Comparison of ENCODE assay signal across 8 cellular contexts in the genomic region with DNA sequence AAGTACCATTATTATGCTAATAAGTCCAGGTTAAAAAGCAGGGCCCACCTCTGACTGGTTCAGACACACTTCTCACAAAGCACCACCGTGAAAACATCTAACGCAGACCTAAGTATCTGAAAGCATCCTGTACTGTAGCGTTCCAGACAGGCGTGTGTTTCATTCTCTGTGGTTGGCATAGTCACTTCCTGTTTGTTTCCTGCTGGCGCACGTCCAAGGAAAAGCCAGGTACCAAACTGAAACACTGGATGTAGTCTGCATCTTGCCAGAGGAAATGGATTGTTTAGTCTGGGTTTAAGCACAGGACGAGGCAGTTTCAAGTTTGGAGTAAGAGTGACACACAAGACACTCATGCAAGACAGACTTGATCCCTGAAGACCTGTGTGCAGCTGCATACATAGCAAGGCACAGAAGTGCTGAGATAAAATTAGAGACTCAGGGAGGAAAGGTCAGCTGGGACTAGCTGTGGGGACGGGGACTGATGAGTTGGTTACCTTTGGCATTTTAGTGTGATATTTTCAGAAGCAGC. TPM values are rescaled to one million over a fixed set of nuclear protein-coding genes. Genes with fewer than 3 reads are reported as not detected.
DNase-seq lines count a peak whose midpoint lies in the region; ATAC-seq and TF ChIP-seq lines count a peak whose summit lies in the region.

No MANE protein-coding gene starts in this region.

- no peaks in the 10 kb centered on the region; the same call in 1 of the 2 replicates for H4K20me1 ChIP-seq in PC-3 (ENCODE audit: low read length)

- peak overlapping the region; percentile 17; the same call in 1 of the 2 replicates for H3K27ac ChIP-seq in PC-3 (ENCODE audit: low read length)

- peaks cover 53% of the 10 kb centered on the region for H3K4me1 Mint-ChIP-seq in activated T-cell treated with anti-CD3 and anti-CD28 coated beads, Interleukin-2, amount 50 U/mL, for 4 hours (ENCODE audit: low read depth)
- H3K4me1 Mint-ChIP-seq in glutamatergic neuron (ENCODE audit: low read depth, unreplicated experiment), result peaks cover 7% of the 10 kb centered on the region

- H3K79me2 ChIP-seq in PC-3 (ENCODE audit: low read length), result no peaks in the 10 kb centered on the region

- no peaks in the 10 kb centered on the region for H3F3A ChIP-seq in PC-3 (ENCODE audit: low read length, unreplicated experiment)

- DNase-seq in GM12865 (ENCODE audit: low read depth), result peak; percentile 58
- DNase-seq in PC-3, result peak; percentile 94
- DNase-seq in activated T-cell treated with anti-CD3 and anti-CD28 coated beads, Interleukin-2, amount 50 U/mL, for 4 hours, result peak; percentile 72
- DNase-seq in glutamatergic neuron, result no peak
- DNase-seq in stimulated activated CD4-positive, alpha-beta T cell treated with anti-CD3 and anti-CD28 coated beads, Interleukin-1b, Interleukin-23, amount 100 ng/mL, for 4 hours (ENCODE audit: low read depth in 2 of 2), result peak; percentile 34 to 48
- DNase-seq in SK-N-DZ (ENCODE audit: low spot score), result no peak

- no peaks in the 10 kb centered on the region for H3K36me3 ChIP-seq in PC-3 (ENCODE audit: low read depth, low read length)

- no peaks in the 10 kb centered on the region for H3K9me3 Mint-ChIP-seq in activated T-cell treated with anti-CD3 and anti-CD28 coated beads, Interleukin-2, amount 50 U/mL, for 4 hours
- peaks cover 1% of the 10 kb centered on the region for H3K9me3 Mint-ChIP-seq in glutamatergic neuron (ENCODE audit: unreplicated experiment)

- H3K9me2 ChIP-seq in PC-3 (replicated peaks; ENCODE audit: low read length), result no peaks in the 10 kb centered on the region

- H3K4me3 ChIP-seq in GM12865 (ENCODE audit: low read depth, low read length) (no peak overlapping the region), PC-3 (ENCODE audit: low read length) (no peak overlapping the region)

- POLR2A ChIA-PET in PC-3 (lab: Charles Lee; ENCODE audit: unreplicated experiment), result interaction anchor here (0.6 kb wide), 1 partner anchor 24 kb away, joined by 3 read pairs; no protein-coding TSS in a partner anchor

- intact Hi-C loops in PC-3 (cut with micrococcal nuclease), result no loop called here

- no TSS peak for BruUV-seq in PC-3 (replicated peaks; lab: Mats Ljungman, UMichigan)

- H3K27me3 ChIP-seq in PC-3 (ENCODE audit: low read length), result no peaks in the 10 kb centered on the region

- peak overlapping the region; percentile 57 for H3K4me3 Mint-ChIP-seq in activated T-cell treated with anti-CD3 and anti-CD28 coated beads, Interleukin-2, amount 50 U/mL, for 4 hours
- H3K4me3 Mint-ChIP-seq in glutamatergic neuron (ENCODE audit: unreplicated experiment), result no peak overlapping the region

- CTCF ChIA-PET in PC-3 (lab: Charles Lee), result no interaction called here

- no peaks in the 10 kb centered on the region for H3K9me3 ChIP-seq in PC-3 (ENCODE audit: low read length)

- ATAC-seq in HG03175 (IDR thresholded peaks at IDR 0.05; ENCODE audit: unreplicated experiment), result peak; percentile 72
- peak; percentile 96 for ATAC-seq in PC-3
- ATAC-seq in activated T-cell treated with anti-CD3 and anti-CD28 coated beads, Interleukin-2, amount 50 U/mL, for 4 hours, result peak; percentile 81 to 83
- ATAC-seq in HG03280 (IDR thresholded peaks at IDR 0.05; ENCODE audit: unreplicated experiment), result no peak

- peaks cover 21% of the 10 kb centered on the region for H3K36me3 Mint-ChIP-seq in activated T-cell treated with anti-CD3 and anti-CD28 coated beads, Interleukin-2, amount 50 U/mL, for 4 hours (ENCODE audit: insufficient read depth)
- H3K36me3 Mint-ChIP-seq in glutamatergic neuron (ENCODE audit: unreplicated experiment), result peaks cover 2% of the 10 kb centered on the region

- no peaks in the 10 kb centered on the region for H3K27me3 Mint-ChIP-seq in activated T-cell treated with anti-CD3 and anti-CD28 coated beads, Interleukin-2, amount 50 U/mL, for 4 hours (ENCODE audit: low read depth)
- no peaks in the 10 kb centered on the region for H3K27me3 Mint-ChIP-seq in glutamatergic neuron (ENCODE audit: unreplicated experiment)

- peak overlapping the region; percentile 34 for H3K27ac Mint-ChIP-seq in glutamatergic neuron (ENCODE audit: unreplicated experiment)

- H2AFZ ChIP-seq in PC-3 (ENCODE audit: low read length), result no peak overlapping the region

- H3K9ac ChIP-seq in PC-3 (ENCODE audit: low read length), result no peak overlapping the region

- TF ChIP-seq CTCF in GM12865 (IDR thresholded peaks at IDR 0.05; ENCODE audit: insufficient read depth, low read depth, low read length, missing control alignments) (no peak), PC-3 (conservative IDR thresholded peaks at IDR 0.05; ENCODE audit: low read depth, low read length) (no peak), glutamatergic neuron (IDR thresholded peaks at IDR 0.05; ENCODE audit: partially characterized antibody, unreplicated experiment) (no peak)

- H3K4me1 ChIP-seq in PC-3 (ENCODE audit: insufficient read depth, low read length), result peaks cover 16% of the 10 kb centered on the region

- H3K4me2 ChIP-seq in PC-3 (ENCODE audit: low read length), result peak overlapping the region; percentile 49

RNA-seq across cellular contexts. Expression of a gene that starts 23.3 kb away (rescaled TPM):
- total RNA-seq in PC-3 (2014; rRNA removed), result 9.6 and 14.6 TPM in 2 replicates
- 10 to 100 TPM; 12.5 to 14.7 (median 13.4) TPM for total RNA-seq in activated T-cell treated with anti-CD3 and anti-CD28 coated beads, Interleukin-2, amount 50 U/mL, for 4 hours
- 24.2 TPM for total RNA-seq in glutamatergic neuron (ENCODE audit: unreplicated experiment)
- polyA plus RNA-seq in SK-N-DZ (2014; cell fraction: cytosol; rRNA removed), result 23.5 and 26.7 TPM in 2 replicates
- 9.0 and 14.4 TPM in 2 replicates for polyA plus RNA-seq in SK-N-DZ (2014; cell fraction: nucleus; rRNA removed)

Comparison
In these comparisons a context has a peak if more than half of its experiments do, and no peak if none do; other contexts are left out.
1. DNase-seq: peak in GM12865 (single experiment), PC-3 (single experiment), activated T-cell treated with anti-CD3 and anti-CD28 coated beads, Interleukin-2, amount 50 U/mL, for 4 hours (single experiment) and stimulated activated CD4-positive, alpha-beta T cell treated with anti-CD3 and anti-CD28 coated beads, Interleukin-1b, Interleukin-23, amount 100 ng/mL, for 4 hours (2 of 2); none in glutamatergic neuron (single experiment) and SK-N-DZ (single experiment).